ENCODE assay signal across 10 cellular contexts in the genomic region with DNA sequence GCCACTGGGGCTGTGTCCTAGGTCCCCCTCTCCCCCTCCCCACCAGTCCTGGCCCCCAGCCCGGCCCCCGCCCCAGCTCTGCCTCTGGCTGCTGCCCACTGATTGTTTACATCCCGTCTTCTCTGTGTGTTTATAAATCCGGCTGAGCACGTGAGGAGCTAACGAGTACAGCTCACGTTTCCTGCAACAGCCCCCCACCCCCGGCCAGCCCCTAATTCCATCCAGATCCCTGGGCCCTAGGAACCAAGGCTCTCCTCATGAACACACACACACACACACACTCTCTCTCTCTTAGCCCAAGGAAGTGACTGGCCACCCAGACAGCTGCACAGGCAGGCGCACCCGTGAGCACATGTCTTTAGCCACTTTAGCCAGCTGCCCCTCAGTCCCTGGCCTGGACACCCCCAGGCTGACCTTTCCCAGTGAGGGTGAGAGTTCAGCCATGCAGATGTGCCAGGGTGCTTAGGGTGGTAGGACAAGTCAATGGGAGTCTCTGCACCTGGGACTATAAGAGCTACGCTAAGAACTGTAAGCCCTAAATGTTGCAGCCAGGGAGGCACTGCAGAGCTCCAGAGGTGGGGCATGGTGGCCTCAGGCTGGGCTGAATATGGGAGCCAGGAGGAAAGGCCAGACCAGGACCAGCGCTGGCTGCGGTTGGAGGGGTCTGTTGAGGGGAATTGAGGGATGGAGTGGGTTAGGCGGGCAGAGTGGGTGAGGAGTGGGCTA. TPM values are rescaled to one million over a fixed set of nuclear protein-coding genes. Genes with fewer than 3 reads are reported as not detected.
A peak's percentile ranks its signal among the peaks of the same experiment; 100 is the strongest.
DNase-seq lines count a peak whose midpoint lies in the region; ATAC-seq, FAIRE-seq and TF ChIP-seq lines count a peak whose summit lies in the region.
"Had no signal": no experiment of that assay in that cellular context is flagged by ENCODE, and none has a peak within 500 bp of the region (broad histone marks: within the 10 kb centered on the region; RNA-seq: fewer than 3 reads in every experiment).

No MANE protein-coding gene starts in this region.

- FAIRE-seq in GM12892 (lab: Jason Lieb, UNC), result peak; percentile 24

- TF ChIP-seq CTCF in WERI-Rb-1 (IDR thresholded peaks at IDR 0.05; ENCODE audit: low read depth, low read length) (no peak), coronary artery (IDR thresholded peaks at IDR 0.05) (no peak)

- H3K27ac ChIP-seq in WERI-Rb-1 (no peak overlapping the region), coronary artery (peak overlapping the region in 1 of 2 donors; percentile 93)
- H3K27ac ChIP-seq: parathyroid adenoma had no signal

- H3K36me3 Mint-ChIP-seq in T-helper 17 cell (ENCODE audit: low read depth), result peaks cover 15% of the 10 kb centered on the region
- peaks cover 22% of the 10 kb centered on the region for H3K36me3 Mint-ChIP-seq in stimulated activated memory B cell treated with anti-CD40 and anti-IgM and Interleukin-4, amounts not matched to agents 10 μg/mL and 1 μg/mL and 100 μg/mL, for 72 hours

- no peak for ATAC-seq in T-helper 17 cell
- no peak for ATAC-seq in stimulated activated memory B cell treated with anti-CD40 and anti-IgM and Interleukin-4, amounts not matched to agents 10 μg/mL and 1 μg/mL and 100 μg/mL, for 72 hours
- no peak for ATAC-seq in esophagus mucosa

- no peaks in the 10 kb centered on the region for H3K9me3 ChIP-seq in T-helper 17 cell (ENCODE audit: control insufficient read depth, low read length, poor library complexity, severe bottlenecking)
- H3K9me3 ChIP-seq in WERI-Rb-1 (ENCODE audit: severe bottlenecking), result no peaks in the 10 kb centered on the region

- DNase-seq in GM12892 (ENCODE audit: insufficient read length) (no peak), T-helper 17 cell (no peak), hepatic stellate cell (ENCODE audit: low spot score) (peak; percentile 67), WERI-Rb-1 (no peak), coronary artery (ENCODE audit: low spot score) (no peak)
- DNase-seq in activated CD4-positive, alpha-beta T cell treated with anti-CD3 and anti-CD28 coated beads for 1 hour, result no peak

- H3K4me3 Mint-ChIP-seq in T-helper 17 cell, result peak overlapping the region; percentile 87
- peak overlapping the region; percentile 52 for H3K4me3 Mint-ChIP-seq in stimulated activated memory B cell treated with anti-CD40 and anti-IgM and Interleukin-4, amounts not matched to agents 10 μg/mL and 1 μg/mL and 100 μg/mL, for 72 hours

- H3K4me3 ChIP-seq in WERI-Rb-1 (ENCODE audit: low read depth, low read length), result no peak overlapping the region
- H3K4me3 ChIP-seq in coronary artery, result no peak overlapping the region

- H3K27me3 Mint-ChIP-seq in T-helper 17 cell, result no peaks in the 10 kb centered on the region
- H3K27me3 Mint-ChIP-seq in stimulated activated memory B cell treated with anti-CD40 and anti-IgM and Interleukin-4, amounts not matched to agents 10 μg/mL and 1 μg/mL and 100 μg/mL, for 72 hours, result no peaks in the 10 kb centered on the region

- peaks cover 63% of the 10 kb centered on the region for H3K4me1 Mint-ChIP-seq in T-helper 17 cell
- peaks cover 77% of the 10 kb centered on the region for H3K4me1 Mint-ChIP-seq in stimulated activated memory B cell treated with anti-CD40 and anti-IgM and Interleukin-4, amounts not matched to agents 10 μg/mL and 1 μg/mL and 100 μg/mL, for 72 hours

- H3K27ac Mint-ChIP-seq in T-helper 17 cell, result peak overlapping the region; percentile 41
- peak overlapping the region; percentile 64 for H3K27ac Mint-ChIP-seq in stimulated activated memory B cell treated with anti-CD40 and anti-IgM and Interleukin-4, amounts not matched to agents 10 μg/mL and 1 μg/mL and 100 μg/mL, for 72 hours

- TF ChIP-seq POLR2A in GM12892 (IDR thresholded peaks at IDR 0.05; ENCODE audit: low read depth, low read length), result no peak

- no peaks in the 10 kb centered on the region for H3K27me3 ChIP-seq in WERI-Rb-1 (ENCODE audit: insufficient read depth, low read depth, severe bottlenecking)

- H3K9me3 Mint-ChIP-seq in stimulated activated memory B cell treated with anti-CD40 and anti-IgM and Interleukin-4, amounts not matched to agents 10 μg/mL and 1 μg/mL and 100 μg/mL, for 72 hours, result no peaks in the 10 kb centered on the region

- H3K36me3 ChIP-seq in WERI-Rb-1, result no peaks in the 10 kb centered on the region

RNA-seq across cellular contexts. Expression of gene CLCF1, which starts 2.9 kb away (rescaled TPM):
- polyA plus RNA-seq in GM12892 (2012; ENCODE audit: missing spikeins), result 0.95 TPM
- 1 to 10 TPM; 7.3 to 7.5 TPM for total RNA-seq in T-helper 17 cell
- 1.6 TPM for total RNA-seq in esophagus mucosa

RNA-seq across cellular contexts. Expression of gene POLD4, which starts 17.2 kb away (rescaled TPM):
- 75.6 TPM for polyA plus RNA-seq in GM12892 (2012; ENCODE audit: missing spikeins)
- total RNA-seq in T-helper 17 cell, result 10 to 100 TPM; 45.9 to 61.0 TPM
- 61.7 TPM for total RNA-seq in esophagus mucosa

RNA-seq across cellular contexts. Expression of gene RAD9A, which starts 21.3 kb away (rescaled TPM):
- polyA plus RNA-seq in GM12892 (2012; ENCODE audit: missing spikeins), result 15.3 TPM
- 10 to 100 TPM; 21.5 to 40.5 TPM for total RNA-seq in T-helper 17 cell
- 15.3 TPM for total RNA-seq in esophagus mucosa

RNA-seq across cellular contexts. Expression of gene PPP1CA, which starts 31.1 kb away (rescaled TPM):
- polyA plus RNA-seq in GM12892 (2012; ENCODE audit: missing spikeins), result 152 TPM
- total RNA-seq in T-helper 17 cell (100 to 1,000 TPM; 133 to 146 TPM), esophagus mucosa (188 TPM)

RNA-seq across cellular contexts. Expression of gene TBC1D10C, which starts 33.4 kb away (rescaled TPM):
- 17.3 TPM for polyA plus RNA-seq in GM12892 (2012; ENCODE audit: missing spikeins)
- total RNA-seq in T-helper 17 cell (100 to 1,000 TPM; 251 to 262 TPM), esophagus mucosa (1.5 TPM)
- total RNA-seq: M059J had no signal
